Comparison of ENCODE assay signal across 8 cellular contexts in the genomic region with DNA sequence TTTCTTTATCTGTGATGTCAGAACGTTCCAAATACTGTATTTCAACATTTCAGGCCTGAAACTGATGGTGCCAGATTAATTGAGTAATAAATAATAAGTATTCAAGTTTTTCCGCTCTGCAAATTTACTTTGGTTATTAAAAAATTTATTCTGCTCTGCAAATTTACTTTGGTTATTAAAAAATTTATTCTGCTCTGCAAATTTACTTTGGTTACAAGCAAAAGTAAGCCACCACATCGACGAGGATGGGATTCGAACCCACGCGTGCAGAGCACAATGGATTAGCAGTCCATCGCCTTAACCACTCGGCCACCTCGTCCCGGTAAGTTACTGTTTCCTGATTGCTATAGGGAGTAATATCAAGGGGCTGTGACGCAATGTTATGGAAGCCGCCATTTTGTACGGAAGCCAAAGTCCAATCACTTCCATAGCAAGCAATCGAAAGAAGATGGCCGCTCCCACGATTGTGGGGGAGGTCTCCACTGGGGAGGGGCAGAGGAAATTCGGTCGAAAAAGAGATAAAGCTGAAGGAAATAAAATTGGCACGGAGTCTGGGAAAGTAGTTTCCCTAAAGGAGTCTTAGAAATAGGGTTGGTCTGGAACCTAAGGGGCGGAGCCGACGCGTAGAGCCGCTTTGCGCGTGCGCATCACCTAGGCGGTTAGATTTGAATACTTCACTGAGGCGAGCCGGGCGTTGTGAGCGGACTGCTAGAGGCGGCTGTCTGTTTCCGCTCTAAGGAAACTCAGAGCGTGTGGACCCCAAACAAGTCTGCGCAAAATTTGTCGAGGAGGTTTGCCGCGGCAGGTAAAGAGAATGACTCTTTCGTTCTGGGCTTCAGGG. TPM values are rescaled to one million over a fixed set of nuclear protein-coding genes. Genes with fewer than 3 reads are reported as not detected.
A peak's percentile ranks its signal among the peaks of the same experiment; 100 is the strongest.
DNase-seq lines count a peak whose midpoint lies in the region; ATAC-seq and TF ChIP-seq lines count a peak whose summit lies in the region.

A gene with protein sequence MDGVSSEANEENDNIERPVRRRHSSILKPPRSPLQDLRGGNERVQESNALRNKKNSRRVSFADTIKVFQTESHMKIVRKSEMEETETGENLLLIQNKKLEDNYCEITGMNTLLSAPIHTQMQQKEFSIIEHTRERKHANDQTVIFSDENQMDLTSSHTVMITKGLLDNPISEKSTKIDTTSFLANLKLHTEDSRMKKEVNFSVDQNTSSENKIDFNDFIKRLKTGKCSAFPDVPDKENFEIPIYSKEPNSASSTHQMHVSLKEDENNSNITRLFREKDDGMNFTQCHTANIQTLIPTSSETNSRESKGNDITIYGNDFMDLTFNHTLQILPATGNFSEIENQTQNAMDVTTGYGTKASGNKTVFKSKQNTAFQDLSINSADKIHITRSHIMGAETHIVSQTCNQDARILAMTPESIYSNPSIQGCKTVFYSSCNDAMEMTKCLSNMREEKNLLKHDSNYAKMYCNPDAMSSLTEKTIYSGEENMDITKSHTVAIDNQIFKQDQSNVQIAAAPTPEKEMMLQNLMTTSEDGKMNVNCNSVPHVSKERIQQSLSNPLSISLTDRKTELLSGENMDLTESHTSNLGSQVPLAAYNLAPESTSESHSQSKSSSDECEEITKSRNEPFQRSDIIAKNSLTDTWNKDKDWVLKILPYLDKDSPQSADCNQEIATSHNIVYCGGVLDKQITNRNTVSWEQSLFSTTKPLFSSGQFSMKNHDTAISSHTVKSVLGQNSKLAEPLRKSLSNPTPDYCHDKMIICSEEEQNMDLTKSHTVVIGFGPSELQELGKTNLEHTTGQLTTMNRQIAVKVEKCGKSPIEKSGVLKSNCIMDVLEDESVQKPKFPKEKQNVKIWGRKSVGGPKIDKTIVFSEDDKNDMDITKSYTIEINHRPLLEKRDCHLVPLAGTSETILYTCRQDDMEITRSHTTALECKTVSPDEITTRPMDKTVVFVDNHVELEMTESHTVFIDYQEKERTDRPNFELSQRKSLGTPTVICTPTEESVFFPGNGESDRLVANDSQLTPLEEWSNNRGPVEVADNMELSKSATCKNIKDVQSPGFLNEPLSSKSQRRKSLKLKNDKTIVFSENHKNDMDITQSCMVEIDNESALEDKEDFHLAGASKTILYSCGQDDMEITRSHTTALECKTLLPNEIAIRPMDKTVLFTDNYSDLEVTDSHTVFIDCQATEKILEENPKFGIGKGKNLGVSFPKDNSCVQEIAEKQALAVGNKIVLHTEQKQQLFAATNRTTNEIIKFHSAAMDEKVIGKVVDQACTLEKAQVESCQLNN (N-terminal part only) (plus strand): TSS at position 662 of the 841 bp plus-strand sequence. CDS start 8,683 bp downstream, outside the sequence.

- H3K9me3 ChIP-seq in suprapubic skin: no peaks in the 10 kb centered on the region

- peaks cover 24% of the 10 kb centered on the region for H3K4me1 Mint-ChIP-seq in activated naive CD4-positive, alpha-beta T cell treated with anti-CD3 and anti-CD28 coated beads, Interleukin-2, amount 50 U/mL, for 24 hours

- 3% methylated on average over 36 of the region's 41 CpGs for WGBS in suprapubic skin

- no peak for TF ChIP-seq POLR2A in suprapubic skin (IDR thresholded peaks at IDR 0.05)

- H3K27ac ChIP-seq in suprapubic skin: peak within 1 kb of the TSS; percentile 91

- H3K36me3 Mint-ChIP-seq in activated naive CD4-positive, alpha-beta T cell treated with anti-CD3 and anti-CD28 coated beads, Interleukin-2, amount 50 U/mL, for 24 hours: peaks cover 2% of the 10 kb centered on the region

- no peaks in the 10 kb centered on the region for H3K36me3 ChIP-seq in suprapubic skin

- peaks cover 7% of the 10 kb centered on the region for H3K27me3 Mint-ChIP-seq in activated naive CD4-positive, alpha-beta T cell treated with anti-CD3 and anti-CD28 coated beads, Interleukin-2, amount 50 U/mL, for 24 hours

- peak; percentile 82 for DNase-seq in NCI-H1105 (lab: John Stamatoyannopoulos, UW)
- peak; percentile 92 for DNase-seq in SKM-1 (lab: John Stamatoyannopoulos, UW; ENCODE audit: unreplicated experiment)
- peak; percentile 97 for DNase-seq in glomerular endothelial cell (ENCODE audit: extremely low read depth, low read depth, low spot score)
- peak in 55 of 56 donors; percentile 48 to 99 (median 92) for DNase-seq in nucleus accumbens (lab: John Stamatoyannopoulos, UW)
- DNase-seq in suprapubic skin (ENCODE audit: low spot score in 2 of 2): peak; percentile 93 to 94

- TF ChIP-seq EP300 in suprapubic skin (IDR thresholded peaks at IDR 0.05): no peak

- no peaks in the 10 kb centered on the region for H3K27me3 ChIP-seq in suprapubic skin

- H3K4me3 ChIP-seq in GM08714 (ENCODE audit: low read length) (peak within 1 kb of the TSS; percentile 71), suprapubic skin (peak within 1 kb of the TSS; percentile 68)

- TF ChIP-seq CTCF in suprapubic skin (IDR thresholded peaks at IDR 0.05): no peak

- H3K4me1 ChIP-seq in suprapubic skin: peaks cover 13% of the 10 kb centered on the region

- peak; percentile 71 for ATAC-seq in HG02623 (IDR thresholded peaks at IDR 0.05; ENCODE audit: unreplicated experiment)

- H3K9me3 Mint-ChIP-seq in activated naive CD4-positive, alpha-beta T cell treated with anti-CD3 and anti-CD28 coated beads, Interleukin-2, amount 50 U/mL, for 24 hours: no peaks in the 10 kb centered on the region

- H3K27ac Mint-ChIP-seq in activated naive CD4-positive, alpha-beta T cell treated with anti-CD3 and anti-CD28 coated beads, Interleukin-2, amount 50 U/mL, for 24 hours: peak within 1 kb of the TSS; percentile 99

- H3K4me3 Mint-ChIP-seq in activated naive CD4-positive, alpha-beta T cell treated with anti-CD3 and anti-CD28 coated beads, Interleukin-2, amount 50 U/mL, for 24 hours: peak within 1 kb of the TSS; percentile 95

RNA-seq across cellular contexts. Expression of the gene that starts here (rescaled TPM):
- total RNA-seq in glomerular endothelial cell (4.2 and 10.8 TPM in 2 replicates), suprapubic skin (1 to 10 TPM; 2.5 to 4.9 (median 3.1) TPM)

Comparison
In these comparisons a context has a peak if more than half of its experiments do, and no peak if none do; other contexts are left out.
1. Peak in every context shown above with its lines: DNase-seq, ATAC-seq, H3K4me3 ChIP-seq and H3K27ac ChIP-seq.